In genomic region chr10:89001024-89001423, GRCh38 we compare ENCODE assay signal across 9 cellular contexts. TPM values are rescaled to one million over a fixed set of nuclear protein-coding genes. Genes with fewer than 3 reads are reported as not detected.
DNase-seq lines count a peak whose midpoint lies in the region; ATAC-seq, FAIRE-seq and TF ChIP-seq lines count a peak whose summit lies in the region.
"Had no signal": no experiment of that assay in that cellular context is flagged by ENCODE, and none has a peak within 500 bp of the region (broad histone marks: within the 10 kb centered on the region; RNA-seq: fewer than 3 reads in every experiment).

No MANE protein-coding gene starts in this region.

- no peak overlapping the region for H2BK5ac ChIP-seq in mesenchymal stem cell (ENCODE audit: low read depth, low read length, poor library complexity, severe bottlenecking)

- no peak for TF ChIP-seq CTCF in activated CD8-positive, alpha-beta T cell treated with anti-CD3 and anti-CD28 coated beads for 36 hours (IDR thresholded peaks at IDR 0.05)
- no peak for TF ChIP-seq CTCF in kidney (IDR thresholded peaks at IDR 0.05; ENCODE audit: borderline replicate concordance, extremely low read depth, insufficient read depth)

- peaks cover 22% of the 10 kb centered on the region for H3K36me3 Mint-ChIP-seq in activated CD8-positive, alpha-beta T cell treated with anti-CD3 and anti-CD28 coated beads for 36 hours (ENCODE audit: low read depth)

- intact Hi-C loops in activated CD8-positive, alpha-beta T cell treated with anti-CD3 and anti-CD28 coated beads for 36 hours (cut with micrococcal nuclease) = loop anchor here (5.0 kb wide), 1 partner anchor 64 kb away; no protein-coding TSS in a partner anchor
- intact Hi-C loops in kidney (cut with DNase I) = no loop called here

- peak overlapping the region; percentile 69 for H3K27ac Mint-ChIP-seq in activated CD8-positive, alpha-beta T cell treated with anti-CD3 and anti-CD28 coated beads for 36 hours

- H2BK15ac ChIP-seq in mesenchymal stem cell (ENCODE audit: low read depth, poor library complexity, severe bottlenecking) = no peak overlapping the region

- peak; percentile 40 for ATAC-seq in GM21515 (IDR thresholded peaks at IDR 0.05; ENCODE audit: unreplicated experiment)
- ATAC-seq in activated CD8-positive, alpha-beta T cell treated with anti-CD3 and anti-CD28 coated beads for 36 hours = peak; percentile 70
- no peak for ATAC-seq in HG02588 (IDR thresholded peaks at IDR 0.05; ENCODE audit: unreplicated experiment)
- ATAC-seq in GM18498 (IDR thresholded peaks at IDR 0.05; ENCODE audit: unreplicated experiment) = no peak

- H3K36me3 ChIP-seq in ACC112 (ENCODE audit: insufficient read depth, low read length) (peaks cover 15% of the 10 kb centered on the region), mesenchymal stem cell (ENCODE audit: control insufficient read depth in 1 of 2, insufficient read depth in 2 of 2, low read depth in 1 of 2, low read length in 2 of 2) (peaks cover 0 to 35% of the 10 kb centered on the region in 2 experiments), kidney (ENCODE audit: control insufficient read depth in 1 of 2, insufficient read depth in 2 of 2, low read length in 2 of 2) (peaks cover 4 to 6% of the 10 kb centered on the region in 2 donors)

- H2AFZ ChIP-seq in ACC112 (ENCODE audit: low read length, unreplicated experiment) (peak overlapping the region; percentile 23), mesenchymal stem cell (ENCODE audit: low read depth, low read length) (no peak overlapping the region)

- H3K27ac ChIP-seq in ACC112 (ENCODE audit: low read depth, low read length) = peak overlapping the region; percentile 94
- H3K27ac ChIP-seq in mesenchymal stem cell (ENCODE audit: low read length, poor library complexity, severe bottlenecking) = no peak overlapping the region
- peak overlapping the region in 1 of 2 donors; percentile 23 for H3K27ac ChIP-seq in kidney (ENCODE audit: low read depth in 2 of 2, low read length in 2 of 2)

- peaks cover 33% of the 10 kb centered on the region for H3K4me1 ChIP-seq in ACC112 (ENCODE audit: control insufficient read depth, insufficient read depth, low read length, unreplicated experiment)
- H3K4me1 ChIP-seq in mesenchymal stem cell (ENCODE audit: control insufficient read depth, insufficient read depth, low read depth, low read length) = peaks cover 2% of the 10 kb centered on the region
- H3K4me1 ChIP-seq in kidney (ENCODE audit: control insufficient read depth in 1 of 2, insufficient read depth in 1 of 2, low read depth in 1 of 2, low read length in 2 of 2) = peaks cover 0 to 4% of the 10 kb centered on the region in 2 donors

- H3K9me3 ChIP-seq in mesenchymal stem cell (ENCODE audit: control insufficient read depth, low read length) (no peaks in the 10 kb centered on the region), kidney (ENCODE audit: control insufficient read depth in 1 of 2, low read length in 2 of 2) (no peaks in the 10 kb centered on the region)

- no peak overlapping the region for H2BK120ac ChIP-seq in mesenchymal stem cell (ENCODE audit: low read depth, low read length)

- peaks cover 26% of the 10 kb centered on the region for H3K79me1 ChIP-seq in mesenchymal stem cell (replicated peaks; ENCODE audit: low read length, poor library complexity, severe bottlenecking)

- no peak for FAIRE-seq in kidney (lab: Jason Lieb, UNC)

- H3K79me2 ChIP-seq in ACC112 (ENCODE audit: control insufficient read depth, insufficient read depth, low read length, unreplicated experiment) = peaks cover 43% of the 10 kb centered on the region

- H3K9me3 Mint-ChIP-seq in activated CD8-positive, alpha-beta T cell treated with anti-CD3 and anti-CD28 coated beads for 36 hours = no peaks in the 10 kb centered on the region

- no peak overlapping the region for H3K4ac ChIP-seq in mesenchymal stem cell (ENCODE audit: low read depth in 1 of 2, low read length in 2 of 2)

- H3K27me3 ChIP-seq in ACC112 (ENCODE audit: insufficient read depth, low read length) (no peaks in the 10 kb centered on the region), mesenchymal stem cell (ENCODE audit: control insufficient read depth in 1 of 2, insufficient read depth in 1 of 2, low read length in 2 of 2) (no peaks in the 10 kb centered on the region)

- H3K4me3 ChIP-seq in ACC112 (ENCODE audit: low read depth, low read length) = peak overlapping the region; percentile 75
- peak overlapping the region in 1 of 2 experiments; percentile 64 for H3K4me3 ChIP-seq in mesenchymal stem cell (ENCODE audit: insufficient read depth in 1 of 2, low read depth in 1 of 2, low read length in 2 of 2)
- peak overlapping the region in 1 of 2 donors; percentile 18 for H3K4me3 ChIP-seq in kidney (ENCODE audit: low read length in 2 of 2)

- H3K18ac ChIP-seq in mesenchymal stem cell (ENCODE audit: low read depth in 1 of 2, low read length in 2 of 2) = no peak overlapping the region

- H2AK5ac ChIP-seq in mesenchymal stem cell (ENCODE audit: low read length, severe bottlenecking) = no peak overlapping the region

- peaks cover 64% of the 10 kb centered on the region for H3K4me1 Mint-ChIP-seq in activated CD8-positive, alpha-beta T cell treated with anti-CD3 and anti-CD28 coated beads for 36 hours (ENCODE audit: low read depth)

- H3K9ac ChIP-seq in mesenchymal stem cell (ENCODE audit: low read length) (peak overlapping the region; percentile 96), kidney (ENCODE audit: low read length in 2 of 2) (no peak overlapping the region)

- WGBS in mesenchymal stem cell = 82% methylated on average over 2 of the region's 2 CpGs

- CTCF ChIA-PET in activated CD8-positive, alpha-beta T cell treated with anti-CD3 and anti-CD28 coated beads for 36 hours (lab: Charles Lee) = interaction anchor here (0.7 to 3.8 kb wide), 7 partner anchors 9 to 217 kb away, joined by 3 to 15 read pairs (median 3); partner anchors contain the start of gene FAS

- H3K4me3 Mint-ChIP-seq in activated CD8-positive, alpha-beta T cell treated with anti-CD3 and anti-CD28 coated beads for 36 hours = peak overlapping the region; percentile 57

- H3K27me3 Mint-ChIP-seq in activated CD8-positive, alpha-beta T cell treated with anti-CD3 and anti-CD28 coated beads for 36 hours = no peaks in the 10 kb centered on the region

- H3K23ac ChIP-seq in mesenchymal stem cell (ENCODE audit: low read length in 2 of 2) = no peak overlapping the region

- no peak overlapping the region for H3K14ac ChIP-seq in mesenchymal stem cell (ENCODE audit: low read length in 2 of 2)

- H4K91ac ChIP-seq in mesenchymal stem cell (ENCODE audit: low read length) = no peak overlapping the region

- POLR2A ChIA-PET in activated CD8-positive, alpha-beta T cell treated with anti-CD3 and anti-CD28 coated beads for 36 hours (lab: Charles Lee) = interaction anchor here (1.4 to 4.2 kb wide), 4 partner anchors 9 to 163 kb away, joined by 3 to 56 read pairs (median 4); partner anchors contain the start of gene FAS

- DNase-seq in activated CD8-positive, alpha-beta T cell treated with anti-CD3 and anti-CD28 coated beads for 36 hours = peak; percentile 62
- no peak for DNase-seq in mesenchymal stem cell
- no peak for DNase-seq in NOMO-1 treated with DMSO at 0.1 percent for 48 hours (lab: John Stamatoyannopoulos, UW; ENCODE audit: unreplicated experiment)
- DNase-seq in kidney = no peak
- DNase-seq: stimulated activated CD8-positive, alpha-beta memory T cell treated with anti-CD3 and anti-CD28 coated beads, Interleukin-4, amount 100 ng/mL, for 48 hours had no signal

- H2BK12ac ChIP-seq in mesenchymal stem cell (ENCODE audit: low read length in 2 of 2) = no peak overlapping the region

- H4K8ac ChIP-seq in mesenchymal stem cell (ENCODE audit: low read length) = no peak overlapping the region

- no peak overlapping the region for H3K4me2 ChIP-seq in mesenchymal stem cell (ENCODE audit: low read length, poor library complexity, severe bottlenecking)

RNA-seq across cellular contexts. Expression of gene FAS, which starts 10.4 kb away (rescaled TPM):
- 10 to 100 TPM; 48.6 to 49.0 TPM for total RNA-seq in activated CD8-positive, alpha-beta T cell treated with anti-CD3 and anti-CD28 coated beads for 36 hours
- polyA plus RNA-seq in mesenchymal stem cell (2013, experiment 1 of 2) = 16.2 TPM
- 18.1 TPM for polyA plus RNA-seq in mesenchymal stem cell (2013, experiment 2 of 2)
- total RNA-seq in kidney = 45.2 TPM
- polyA plus RNA-seq in kidney (ENCODE audit: insufficient read depth, low read depth, low replicate concordance) = 6.5 TPM

RNA-seq across cellular contexts. Expression of gene ACTA2, which starts 48.5 kb away (rescaled TPM):
- total RNA-seq in activated CD8-positive, alpha-beta T cell treated with anti-CD3 and anti-CD28 coated beads for 36 hours = 10 to 100 TPM; 13.3 to 14.9 TPM
- 390 TPM for polyA plus RNA-seq in mesenchymal stem cell (2013, experiment 1 of 2)
- polyA plus RNA-seq in mesenchymal stem cell (2013, experiment 2 of 2) = 385 TPM
- total RNA-seq in kidney = 471 TPM
- 378 TPM for polyA plus RNA-seq in kidney (ENCODE audit: insufficient read depth, low read depth, low replicate concordance)

Comparison
In these comparisons a context has a peak if more than half of its experiments do, and no peak if none do; other contexts are left out.
1. ATAC-seq: peak in GM21515 (single experiment) and activated CD8-positive, alpha-beta T cell treated with anti-CD3 and anti-CD28 coated beads for 36 hours (single experiment); none in HG02588 (single experiment) and GM18498 (single experiment).
2. RNA of gene ACTA2, which starts 48.5 kb away (total RNA-seq): 471 TPM in kidney (single experiment); 13.3 to 14.9 TPM in activated CD8-positive, alpha-beta T cell treated with anti-CD3 and anti-CD28 coated beads for 36 hours; every median in the first group is over 10 times any median in the second.